ENCODE assay signal across 9 cellular contexts in genomic region chr19:45782820-45783785, GRCh38. TPM values are rescaled to one million over a fixed set of nuclear protein-coding genes. Genes with fewer than 3 reads are reported as not detected.
A peak's percentile ranks its signal among the peaks of the same experiment; 100 is the strongest.
DNase-seq lines count a peak whose midpoint lies in the region; ATAC-seq and TF ChIP-seq lines count a peak whose summit lies in the region.
"Had no signal": no experiment of that assay in that cellular context is flagged by ENCODE, and none has a peak within 500 bp of the region (broad histone marks: within the 10 kb centered on the region; RNA-seq: fewer than 3 reads in every experiment).

No MANE protein-coding gene starts in this region.

- CTCF ChIA-PET in T-cell (lab: Charles Lee) = interaction anchor here (0.5 to 1.5 kb wide), 7 partner anchors 12 to 691 kb away, joined by 3 to 6 read pairs (median 4); partner anchors contain the start of gene SIX5 (in 1 of the 2)

- H3K27me3 Mint-ChIP-seq in T-cell = peaks cover 15 to 27% of the 10 kb centered on the region in 2 donors

- peak; percentile 26 for TF ChIP-seq EP300 in ovary (IDR thresholded peaks at IDR 0.05)

- peaks cover 24% of the 10 kb centered on the region for H3K4me1 ChIP-seq in SJSA1 (replicated peaks)
- peaks cover 17% of the 10 kb centered on the region for H3K4me1 ChIP-seq in ovary (ENCODE audit: insufficient read depth)

- no peak overlapping the region for H3K4me3 Mint-ChIP-seq in T-cell

- ATAC-seq in HG03457 (IDR thresholded peaks at IDR 0.05; ENCODE audit: unreplicated experiment) (no peak), GM21529 (IDR thresholded peaks at IDR 0.05; ENCODE audit: unreplicated experiment) (no peak), T-cell (replicated peaks in 1 of 4) (no peak)

- no peak for TF ChIP-seq CTCF in AG10803 (conservative IDR thresholded peaks at IDR 0.05; ENCODE audit: low read length)
- TF ChIP-seq CTCF in ovary (IDR thresholded peaks at IDR 0.05) = no peak

- peaks cover 23% of the 10 kb centered on the region for H3K36me3 Mint-ChIP-seq in T-cell

- DNase-seq in AG10803 (ENCODE audit: low read depth) = peak; percentile 78
- DNase-seq in SJSA1 (ENCODE audit: low read depth in 1 of 2, low spot score in 2 of 2) = peak; percentile 52 to 53
- peak; percentile 60 for DNase-seq in fibroblast of the conjunctiva (ENCODE audit: low read depth)
- peak; percentile 72 to 82 (median 76) for DNase-seq in ovary
- DNase-seq in NCI-H146 treated with DMSO at 0.1 percent for 48 hours (lab: John Stamatoyannopoulos, UW; ENCODE audit: unreplicated experiment) = no peak
- no peak for DNase-seq in T-cell
- DNase-seq: NCI-H1436 had no signal

- peaks cover 61% of the 10 kb centered on the region for H3K36me3 ChIP-seq in SJSA1
- H3K36me3 ChIP-seq in ovary = no peaks in the 10 kb centered on the region

- intact Hi-C loops in ovary (cut with DNase I) = loop anchor here in 1 of 4 donors (5.0 kb wide), 1 partner anchor 276 kb away; the partner anchor contains the start of gene VASP

- no peaks in the 10 kb centered on the region for H3K9me3 ChIP-seq in SJSA1 (replicated peaks)
- H3K9me3 ChIP-seq in ovary = no peaks in the 10 kb centered on the region

- WGBS in ovary, 3 donors = 13 to 28% (median 15%) methylated on average over 26 of the region's 26 CpGs

- H3K4me1 Mint-ChIP-seq in T-cell = peaks cover 21 to 28% (median 21%) of the 10 kb centered on the region in 3 donors

- H3K27ac ChIP-seq in SJSA1 = peak overlapping the region; percentile 34
- H3K27ac ChIP-seq in ovary = peak overlapping the region; percentile 71 to 78

- no peak for TF ChIP-seq POLR2A in ovary (IDR thresholded peaks at IDR 0.05)

- POLR2A ChIA-PET in T-cell (lab: Charles Lee) = interaction anchor here (0.5 to 0.6 kb wide), 3 partner anchors 8 to 76 kb away, joined by 3 to 5 read pairs (median 3); no protein-coding TSS in a partner anchor

- H3K4me3 ChIP-seq in AG10803 (ENCODE audit: low read length) (peak overlapping the region; percentile 77), SJSA1 (no peak overlapping the region), ovary (peak overlapping the region; percentile 50)

- H3K27ac Mint-ChIP-seq in T-cell = no peak overlapping the region

- no peaks in the 10 kb centered on the region for H3K27me3 ChIP-seq in SJSA1 (replicated peaks)
- no peaks in the 10 kb centered on the region for H3K27me3 ChIP-seq in ovary

- H3K9me3 Mint-ChIP-seq in T-cell = no peaks in the 10 kb centered on the region

RNA-seq across cellular contexts. Expression of gene DMPK, which starts 0.8 kb away (rescaled TPM):
- total RNA-seq in SJSA1 (2014; rRNA removed; shearing (Covaris generic)) = 7.4 and 10.6 TPM in 2 replicates
- 100 to 1,000 TPM in 2 of 7 donors, 10 to 100 TPM in 5; 21.0 to 105 (median 62.5) TPM for total RNA-seq in ovary
- polyA plus RNA-seq in ovary = 10 to 100 TPM; 24.3 to 56.7 TPM
- 10 to 100 TPM; 31.4 to 46.4 (median 36.9) TPM for total RNA-seq in T-cell

RNA-seq across cellular contexts. Expression of gene DMWD, which starts 9.5 kb away (rescaled TPM):
- 17.6 and 35.4 TPM in 2 replicates for total RNA-seq in SJSA1 (2014; rRNA removed; shearing (Covaris generic))
- 10 to 100 TPM; 28.4 to 85.4 (median 61.1) TPM for total RNA-seq in ovary
- polyA plus RNA-seq in ovary = 10 to 100 TPM; 11.4 to 33.9 TPM
- 10 to 100 TPM; 28.4 to 53.3 (median 44.6) TPM for total RNA-seq in T-cell

RNA-seq across cellular contexts. Expression of gene SIX5, which starts 14.1 kb away (rescaled TPM):
- 9.1 and 10.2 TPM in 2 replicates for total RNA-seq in SJSA1 (2014; rRNA removed; shearing (Covaris generic))
- 10 to 100 TPM; 21.0 to 64.4 (median 44.4) TPM for total RNA-seq in ovary
- 10 to 100 TPM in 1 of 2 donors, 1 to 10 TPM in 1; 5.4 to 43.5 TPM for polyA plus RNA-seq in ovary
- total RNA-seq in T-cell = 1 to 10 TPM in 3 of 5 donors, under 1 TPM in 2; 0.89 to 2.1 (median 1.3) TPM

RNA-seq across cellular contexts. Expression of gene RSPH6A, which starts 32.0 kb away (rescaled TPM):
- total RNA-seq in SJSA1 (2014; rRNA removed; shearing (Covaris generic)) = not detected in 2 replicates
- under 1 TPM in 2 of 7 donors, not detected in 5; 0.13 to 0.15 TPM for total RNA-seq in ovary
- not detected for polyA plus RNA-seq in ovary
- total RNA-seq in T-cell = under 1 TPM; 0.20 to 0.47 (median 0.38) TPM

RNA-seq across cellular contexts. Expression of gene MEIOSIN, which starts 49.9 kb away (rescaled TPM):
- not detected in 2 replicates for total RNA-seq in SJSA1 (2014; rRNA removed; shearing (Covaris generic))
- total RNA-seq in ovary = not detected
- polyA plus RNA-seq in ovary = not detected
- not detected for total RNA-seq in T-cell

Comparison
In these comparisons a context has a peak if more than half of its experiments do, and no peak if none do; other contexts are left out.
1. DNase-seq: peak in AG10803 (single experiment), SJSA1 (2 of 2), fibroblast of the conjunctiva (single experiment) and ovary (5 of 5); none in NCI-H146 treated with DMSO at 0.1 percent for 48 hours (single experiment) and T-cell (0 of 34).